In genomic region chr9:99309540-99309939, GRCh38 we compare ENCODE assay signal across 21 cellular contexts.
DNase-seq lines count a peak whose midpoint lies in the region; ATAC-seq, FAIRE-seq and TF ChIP-seq lines count a peak whose summit lies in the region.
"Had no signal": no experiment of that assay in that cellular context is flagged by ENCODE, and none has a peak within 500 bp of the region (broad histone marks: within the 10 kb centered on the region; RNA-seq: fewer than 3 reads in every experiment).

No MANE protein-coding gene starts in this region.

- no TSS peak for BruUV-seq in GM12878 (replicated peaks; lab: Mats Ljungman, UMichigan)

- intact Hi-C loops in GM12878 (cut with micrococcal nuclease; ENCODE audit: unreplicated experiment): loop anchor here (10.0 kb wide), 1 partner anchor 55 kb away; no protein-coding TSS in a partner anchor

- CTCF ChIA-PET in GM12878 (lab: Yijun Ruan, JAX): no interaction called here

- H3K9me3 Mint-ChIP-seq in stimulated activated naive B cell treated with anti-CD40 and anti-IgM and Interleukin-4, amounts not matched to agents 10 μg/mL and 1 μg/mL and 100 μg/mL, for 72 hours: peaks cover 0 to 3% of the 10 kb centered on the region in 2 donors
- H3K9me3 Mint-ChIP-seq: CD4-positive, CD25-positive, alpha-beta regulatory T cell; GM23338; HFFc6 had no signal

- in situ Hi-C loops in GM13977 (cut with MboI; ENCODE audit: low pct_unique_long_range_greater_than_20kb, low sequenced_read_pairs, unreplicated experiment): no loop called here
- in situ Hi-C loops in GM12878 (cut with MboI): no loop called here

- H2AFZ ChIP-seq in GM12878 (ENCODE audit: control insufficient read depth, low read depth, low read length): no peak overlapping the region
- H2AFZ ChIP-seq: GM23338 had no signal

- ATAC-seq in GM12878: peak; percentile 57
- peak; percentile 33 to 49 for ATAC-seq in stimulated activated naive B cell treated with anti-CD40 and anti-IgM and Interleukin-4, amounts not matched to agents 10 μg/mL and 1 μg/mL and 100 μg/mL, for 72 hours (replicated peaks)
- ATAC-seq in GM18861 (IDR thresholded peaks at IDR 0.05; ENCODE audit: unreplicated experiment): no peak
- no peak for ATAC-seq in GM19023 (IDR thresholded peaks at IDR 0.05; ENCODE audit: unreplicated experiment)
- ATAC-seq: GM23338, HCT116 had no signal

- no peak for TF ChIP-seq EP300 in GM12878 (IDR thresholded peaks at IDR 0.05; ENCODE audit: borderline replicate concordance in 1 of 2, control insufficient read depth in 1 of 2, low read depth in 2 of 2, low read length in 2 of 2)

- H3K36me3 Mint-ChIP-seq in stimulated activated naive B cell treated with anti-CD40 and anti-IgM and Interleukin-4, amounts not matched to agents 10 μg/mL and 1 μg/mL and 100 μg/mL, for 72 hours: peaks cover 0 to 3% of the 10 kb centered on the region in 2 donors
- H3K36me3 Mint-ChIP-seq: CD4-positive, CD25-positive, alpha-beta regulatory T cell had no signal

- no peak for TF ChIP-seq RAD21 in GM12878 (IDR thresholded peaks at IDR 0.05; ENCODE audit: insufficient read depth, low read depth, low read length)

- H3K9me3 ChIP-seq in BLaER1 treated with 17β-estradiol and CSF1 and Interleukin-3, amounts not matched to agents 10 nM and 100 nM (replicated peaks in 1 of 11): peaks cover 0 to 5% (median 0%) of the 10 kb centered on the region in 11 experiments; a peak in 3 of 22 replicates
- H3K9me3 ChIP-seq in GM12878 (replicated peaks; ENCODE audit: control insufficient read depth, insufficient read depth, low read length): no peaks in the 10 kb centered on the region
- H3K9me3 ChIP-seq: Caco-2 had no signal

- H3K4me1 ChIP-seq in BLaER1 treated with 17β-estradiol and CSF1 and Interleukin-3, amounts not matched to agents 10 nM and 100 nM: peaks cover 0 to 7% (median 0%) of the 10 kb centered on the region in 10 experiments; a peak in 6 of 20 replicates
- peaks cover 5% of the 10 kb centered on the region; the same call in 1 of the 2 replicates for H3K4me1 ChIP-seq in GM12878 (ENCODE audit: control insufficient read depth, insufficient read depth, low read length)

- peak overlapping the region; percentile 63 for H3K27ac Mint-ChIP-seq in stimulated activated naive B cell treated with anti-CD40 and anti-IgM and Interleukin-4, amounts not matched to agents 10 μg/mL and 1 μg/mL and 100 μg/mL, for 72 hours
- H3K27ac Mint-ChIP-seq: CD4-positive, CD25-positive, alpha-beta regulatory T cell; GM23338; HFFc6 had no signal

- no peaks in the 10 kb centered on the region for H3K27me3 ChIP-seq in BLaER1 treated with 17β-estradiol and CSF1 and Interleukin-3, amounts not matched to agents 10 nM and 100 nM
- H3K27me3 ChIP-seq in GM12878 (replicated peaks in 1 of 2; ENCODE audit: control insufficient read depth in 2 of 2, insufficient read depth in 2 of 2, low read length in 1 of 2): no peaks in the 10 kb centered on the region

- no peak for TF ChIP-seq POLR2A in GM12878 (IDR thresholded peaks at IDR 0.05; ENCODE audit: low read depth, low read length)
- TF ChIP-seq POLR2A in H54 (IDR thresholded peaks at IDR 0.05; ENCODE audit: low read depth, low read length): no peak

- WGBS in GM12878 (ENCODE audit: insufficient coverage, insufficient replicate concordance, low lambda C conversion rate, missing lambda C conversion rate): 53% methylated on average over 3 of the region's 3 CpGs

- SMC1A ChIA-PET in GM12878 (lab: Charles Lee; ENCODE audit: uncharacterized antibody, unreplicated experiment): interaction anchor here (0.7 to 1.0 kb wide), 2 partner anchors 28 to 501 kb away, joined by 3 read pairs; no protein-coding TSS in a partner anchor

- peaks cover 11 to 14% of the 10 kb centered on the region in 2 donors for H3K4me1 Mint-ChIP-seq in stimulated activated naive B cell treated with anti-CD40 and anti-IgM and Interleukin-4, amounts not matched to agents 10 μg/mL and 1 μg/mL and 100 μg/mL, for 72 hours
- H3K4me1 Mint-ChIP-seq: CD4-positive, CD25-positive, alpha-beta regulatory T cell had no signal

- RAD21 ChIA-PET in GM12878 (lab: Charles Lee; ENCODE audit: unreplicated experiment): no interaction called here

- H3K9ac ChIP-seq in BLaER1 treated with 17β-estradiol and CSF1 and Interleukin-3, amounts not matched to agents 10 nM and 100 nM: no peak overlapping the region
- H3K9ac ChIP-seq in GM12878 (ENCODE audit: control insufficient read depth, insufficient read depth, low read length): no peak overlapping the region
- H3K9ac ChIP-seq: KMS-11 had no signal

- H3K27me3 Mint-ChIP-seq in stimulated activated naive B cell treated with anti-CD40 and anti-IgM and Interleukin-4, amounts not matched to agents 10 μg/mL and 1 μg/mL and 100 μg/mL, for 72 hours: peaks cover 0 to 4% of the 10 kb centered on the region in 2 donors

- peak overlapping the region in 6 of 11 experiments; percentile 7 to 39 (median 23); a peak in 8 of 22 replicates for H3K4me2 ChIP-seq in BLaER1 treated with 17β-estradiol and CSF1 and Interleukin-3, amounts not matched to agents 10 nM and 100 nM
- H3K4me2 ChIP-seq in GM12878 (ENCODE audit: control insufficient read depth, insufficient read depth): no peak overlapping the region
- H3K4me2 ChIP-seq: GM23338, KMS-11 had no signal

- no peaks in the 10 kb centered on the region for H4K20me1 ChIP-seq in BLaER1 treated with 17β-estradiol and CSF1 and Interleukin-3, amounts not matched to agents 10 nM and 100 nM
- no peaks in the 10 kb centered on the region for H4K20me1 ChIP-seq in GM12878 (ENCODE audit: control insufficient read depth, insufficient read depth)

- H3K4me3 Mint-ChIP-seq in stimulated activated naive B cell treated with anti-CD40 and anti-IgM and Interleukin-4, amounts not matched to agents 10 μg/mL and 1 μg/mL and 100 μg/mL, for 72 hours: no peak overlapping the region
- H3K4me3 Mint-ChIP-seq: CD4-positive, CD25-positive, alpha-beta regulatory T cell; GM23338; HFFc6 had no signal

- H3K36me3 ChIP-seq in BLaER1 treated with 17β-estradiol and CSF1 and Interleukin-3, amounts not matched to agents 10 nM and 100 nM: no peaks in the 10 kb centered on the region
- no peaks in the 10 kb centered on the region for H3K36me3 ChIP-seq in GM12878 (ENCODE audit: control insufficient read depth in 2 of 2, insufficient read depth in 2 of 2, low read length in 1 of 2)

- H3K4me3 ChIP-seq in BLaER1 treated with 17β-estradiol and CSF1 and Interleukin-3, amounts not matched to agents 10 nM and 100 nM: no peak overlapping the region
- H3K4me3 ChIP-seq in GM12878: no peak overlapping the region
- H3K4me3 ChIP-seq: GM23338 had no signal

- H3K27ac ChIP-seq in BLaER1 treated with 17β-estradiol and CSF1 and Interleukin-3, amounts not matched to agents 10 nM and 100 nM: no peak overlapping the region
- no peak overlapping the region for H3K27ac ChIP-seq in GM12878 (ENCODE audit: control insufficient read depth, insufficient read depth)
- H3K27ac ChIP-seq: HL-60, KMS-11 had no signal

- TF ChIP-seq CTCF in GM13977 (IDR thresholded peaks at IDR 0.05; ENCODE audit: extremely low read depth, insufficient read depth, missing control alignments): no peak
- no peak for TF ChIP-seq CTCF in GM12878 (IDR thresholded peaks at IDR 0.05 in 2 of 3, conservative IDR thresholded peaks at IDR 0.05 in 1 of 3; ENCODE audit: control insufficient read depth in 2 of 3, extremely low read depth in 1 of 3, insufficient read depth in 1 of 3, low read depth in 3 of 3, low read length in 3 of 3)

- no peaks in the 10 kb centered on the region for H3K79me2 ChIP-seq in GM12878 (ENCODE audit: control insufficient read depth, insufficient read depth, low read length)

- POLR2A ChIA-PET in GM12878 (lab: Charles Lee): no interaction called here

- DNase-seq in GM13977 (ENCODE audit: low spot score) (peak; percentile 43), GM12878 (ENCODE audit: low read depth, low spot score) (no peak), H54 (ENCODE audit: insufficient read length, low spot score) (no peak)
- no peak for DNase-seq in stimulated activated naive B cell treated with anti-CD40 and anti-IgM and Interleukin-4, amounts not matched to agents 10 μg/mL and 1 μg/mL and 100 μg/mL, for 72 hours
- DNase-seq: 8988T; C1 segment of cervical spinal cord; Caco-2; CD4-positive, CD25-positive, alpha-beta regulatory T cell; DMS153; DMS79; GDM1; H7; HFFc6 had no signal

- FAIRE-seq in GM12878 (lab: Jason Lieb, UNC): no peak
- no peak for FAIRE-seq in H54 (lab: Jason Lieb, UNC)
- FAIRE-seq: D721Med had no signal

TF ChIP-seq in GM12878, 131 proteins besides CTCF, POLR2A, EP300 and RAD21 (continues in another document):
- no peak for TF ChIP-seq PML (IDR thresholded peaks at IDR 0.05; ENCODE audit: low read length)
- no peak for TF ChIP-seq ZNF24 (IDR thresholded peaks at IDR 0.05)
- TF ChIP-seq RUNX3 (IDR thresholded peaks at IDR 0.05; ENCODE audit: low read length): peak; percentile 53; the same call in 1 of the 2 replicates
- 0 out of 2 replicates have a peak, but pooled peaks have one; percentile 37 for TF ChIP-seq CREM (IDR thresholded peaks at IDR 0.05; ENCODE audit: low read depth)
- TF ChIP-seq MEF2A (IDR thresholded peaks at IDR 0.05; ENCODE audit: insufficient read depth, low read depth, low read length): no peak
- TF ChIP-seq ZSCAN29 (IDR thresholded peaks at IDR 0.05): no peak
- no peak for TF ChIP-seq CBX5 (IDR thresholded peaks at IDR 0.05; ENCODE audit: low read depth)
- TF ChIP-seq PAX5 (IDR thresholded peaks at IDR 0.05; ENCODE audit: borderline replicate concordance, low read depth, low read length): peak; percentile 13; the same call in 1 of the 2 replicates
- no peak for TF ChIP-seq RCOR1 (conservative IDR thresholded peaks at IDR 0.05; ENCODE audit: low read depth, low read length)
- no peak for TF ChIP-seq STAT3 (IDR thresholded peaks at IDR 0.05; ENCODE audit: low read depth, low read length)
- no peak for TF ChIP-seq JUNB (IDR thresholded peaks at IDR 0.05)
- TF ChIP-seq MAX (IDR thresholded peaks at IDR 0.05; ENCODE audit: low read depth, low read length): no peak

Comparison
In these comparisons a context has a peak if more than half of its experiments do, and no peak if none do; other contexts are left out.
1. ATAC-seq: peak in GM12878 (single experiment) and stimulated activated naive B cell treated with anti-CD40 and anti-IgM and Interleukin-4, amounts not matched to agents 10 μg/mL and 1 μg/mL and 100 μg/mL, for 72 hours (2 of 2); none in GM18861 (single experiment) and GM19023 (single experiment).